In genomic region chr7:135414850-135415439, GRCh38 we compare ENCODE assay signal across 8 cellular contexts.
DNase-seq lines count a peak whose midpoint lies in the region; ATAC-seq and TF ChIP-seq lines count a peak whose summit lies in the region.

No MANE protein-coding gene starts in this region.

- no peak overlapping the region for H2BK5ac ChIP-seq in mesendoderm (ENCODE audit: low read length)

- H3K27ac ChIP-seq in OCI-LY3 (ENCODE audit: low read length) (no peak overlapping the region), mammary epithelial cell (ENCODE audit: insufficient read depth, low read depth, low read length) (no peak overlapping the region), mesendoderm (ENCODE audit: low read depth, low read length) (no peak overlapping the region)

- 62% methylated on average over 2 of the region's 2 CpGs for WGBS in mammary epithelial cell (ENCODE audit: low coverage, missing lambda C conversion rate)
- 100% methylated on average over 1 of the region's 2 CpGs for WGBS in mesendoderm (ENCODE audit: extremely low coverage, insufficient coverage, low lambda C conversion rate)

- H4K8ac ChIP-seq in mesendoderm (ENCODE audit: low read depth, low read length) = no peak overlapping the region

- H2BK15ac ChIP-seq in mesendoderm (replicated peaks; ENCODE audit: low read depth) = no peak overlapping the region

- H4K5ac ChIP-seq in mesendoderm (ENCODE audit: low read length) = no peak overlapping the region

- no peak for ATAC-seq in GM18511 (IDR thresholded peaks at IDR 0.05; ENCODE audit: unreplicated experiment)
- ATAC-seq in HG03097 (IDR thresholded peaks at IDR 0.05; ENCODE audit: low FRiP score, unreplicated experiment) = no peak

- H4K20me1 ChIP-seq in OCI-LY3 (ENCODE audit: insufficient read depth, low read length) (no peaks in the 10 kb centered on the region), mammary epithelial cell (ENCODE audit: insufficient read depth, low read length) (no peaks in the 10 kb centered on the region)

- in situ Hi-C loops in mammary epithelial cell (cut with MboI; ENCODE audit: low sequenced_read_pairs in 2 of 2) = no loop called here

- dilution Hi-C loops in mammary epithelial cell (cut with HindIII; ENCODE audit: low sequenced_read_pairs) = loop anchor here (5.0 kb wide), 1 partner anchor 42 kb away; no protein-coding TSS in a partner anchor

- H3K27me3 ChIP-seq in OCI-LY3 (ENCODE audit: low read depth, low read length) = no peaks in the 10 kb centered on the region
- no peaks in the 10 kb centered on the region for H3K27me3 ChIP-seq in mammary epithelial cell (ENCODE audit: insufficient read depth, low read length)
- no peaks in the 10 kb centered on the region for H3K27me3 ChIP-seq in mesendoderm (ENCODE audit: insufficient read depth, low read length, poor library complexity)

- CTCF ChIA-PET in mammary epithelial cell (lab: Charles Lee; ENCODE audit: low non-redundant PET) = no interaction called here

- H3K4me2 ChIP-seq in OCI-LY3 (ENCODE audit: low read length) (no peak overlapping the region), mammary epithelial cell (ENCODE audit: insufficient read depth, low read depth, low read length) (no peak overlapping the region), mesendoderm (ENCODE audit: low read length) (no peak overlapping the region)

- BruUV-seq in mammary epithelial cell (replicated peaks; lab: Mats Ljungman, UMichigan) = no TSS peak

- no peak overlapping the region for H3K23ac ChIP-seq in mesendoderm (ENCODE audit: low read length)

- TF ChIP-seq CTCF in OCI-LY3 (IDR thresholded peaks at IDR 0.05; ENCODE audit: low read depth, low read length) = peak; percentile 57
- peak; percentile 50 to 62 for TF ChIP-seq CTCF in mammary epithelial cell (conservative IDR thresholded peaks at IDR 0.05 in 1 of 2, IDR thresholded peaks at IDR 0.05 in 1 of 2; ENCODE audit: extremely low read depth in 1 of 2, insufficient read depth in 1 of 2, low read depth in 1 of 2, low read length in 2 of 2)

- no peaks in the 10 kb centered on the region for H3K79me1 ChIP-seq in mesendoderm (ENCODE audit: low read length)

- H3K36me3 ChIP-seq in OCI-LY3 (replicated peaks; ENCODE audit: low read depth, low read length) = no peaks in the 10 kb centered on the region
- H3K36me3 ChIP-seq in mammary epithelial cell (ENCODE audit: insufficient read depth, low read length) = peaks cover 7% of the 10 kb centered on the region
- H3K36me3 ChIP-seq in mesendoderm (ENCODE audit: control insufficient read depth, insufficient read depth, low read length) = no peaks in the 10 kb centered on the region

- no peak overlapping the region for H2AK5ac ChIP-seq in mesendoderm (ENCODE audit: low read length)

- no peak overlapping the region for H3K56ac ChIP-seq in mesendoderm (ENCODE audit: low read length)

- H3K9me3 ChIP-seq in OCI-LY3 (ENCODE audit: insufficient read depth, low read length) (no peaks in the 10 kb centered on the region), mammary epithelial cell (replicated peaks; ENCODE audit: insufficient read depth, low read length) (no peaks in the 10 kb centered on the region)

- no peaks in the 10 kb centered on the region for H3K79me2 ChIP-seq in OCI-LY3 (ENCODE audit: low read length)
- peaks cover 13% of the 10 kb centered on the region for H3K79me2 ChIP-seq in mammary epithelial cell (ENCODE audit: insufficient read depth, low read length)
- no peaks in the 10 kb centered on the region for H3K79me2 ChIP-seq in mesendoderm (ENCODE audit: control insufficient read depth, insufficient read depth, low read length)

- intact Hi-C loops in mammary epithelial cell (cut with micrococcal nuclease) = loop anchor here (1.0 kb wide), 1 partner anchor 142 kb away; the partner anchor contains the start of gene NUP205

- DNase-seq in DMS53 treated with DMSO at 0.1 percent for 48 hours (lab: John Stamatoyannopoulos, UW; ENCODE audit: unreplicated experiment) (peak; percentile 67), HCEC 1CT (peak; percentile 39), mammary epithelial cell (peak; percentile 24), mesendoderm (peak; percentile 95), GM19238 (ENCODE audit: insufficient read length, low spot score) (no peak)

- H3K9ac ChIP-seq in OCI-LY3 (ENCODE audit: low read length) = no peak overlapping the region
- H3K9ac ChIP-seq in mammary epithelial cell (ENCODE audit: insufficient read depth, low read length) = no peak overlapping the region
- no peak overlapping the region for H3K9ac ChIP-seq in mesendoderm (ENCODE audit: low read length)

- H3K18ac ChIP-seq in mesendoderm (ENCODE audit: low read length) = no peak overlapping the region

- H2AFZ ChIP-seq in OCI-LY3 (ENCODE audit: low read depth, low read length) (no peak overlapping the region), mammary epithelial cell (ENCODE audit: low read depth, low read length) (no peak overlapping the region)

- no peak overlapping the region for H3K4ac ChIP-seq in mesendoderm (ENCODE audit: low read depth, low read length)

- no peak overlapping the region for H2BK120ac ChIP-seq in mesendoderm (ENCODE audit: low read depth, low read length)

- H3K4me1 ChIP-seq in OCI-LY3 (ENCODE audit: low read length) (no peaks in the 10 kb centered on the region), mammary epithelial cell (ENCODE audit: insufficient read depth, low read length) (peaks cover 5% of the 10 kb centered on the region), mesendoderm (ENCODE audit: control insufficient read depth, low read depth, low read length) (no peaks in the 10 kb centered on the region)

- H3K4me3 ChIP-seq in OCI-LY3 (ENCODE audit: low read length) = no peak overlapping the region
- no peak overlapping the region for H3K4me3 ChIP-seq in mammary epithelial cell (replicated peaks in 1 of 3; ENCODE audit: insufficient read depth in 1 of 3, low read depth in 2 of 3, low read length in 3 of 3)
- no peak overlapping the region for H3K4me3 ChIP-seq in mesendoderm (ENCODE audit: low read length)
